Comparison of ENCODE assay signal across 1 cellular context in the genomic region with DNA sequence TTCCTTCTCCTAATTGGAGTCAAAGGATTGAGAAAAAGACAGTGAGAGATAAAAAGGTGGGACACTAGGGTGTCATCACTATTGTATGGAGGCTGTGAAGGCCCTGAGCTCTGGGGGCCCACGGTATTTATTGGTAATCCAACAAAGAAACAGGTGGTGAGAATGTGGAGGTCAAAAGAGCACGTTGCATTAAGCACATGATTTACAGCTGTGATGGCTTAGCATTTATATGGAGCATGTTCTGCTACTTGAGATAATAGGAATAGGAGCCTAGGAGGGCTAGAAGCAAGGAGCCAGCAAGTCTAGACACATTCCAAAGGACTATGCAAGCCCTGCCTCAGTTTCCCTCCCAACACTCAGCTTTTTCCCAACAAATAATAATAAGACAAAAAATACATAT.
TF ChIP-seq lines count a peak whose summit lies in the region.

No MANE protein-coding gene starts in this region.

TF ChIP-seq in HEK293, 187 proteins besides CTCF, POLR2A, EP300 and RAD21 (continued from another document):
- TF ChIP-seq, protein P1, sequence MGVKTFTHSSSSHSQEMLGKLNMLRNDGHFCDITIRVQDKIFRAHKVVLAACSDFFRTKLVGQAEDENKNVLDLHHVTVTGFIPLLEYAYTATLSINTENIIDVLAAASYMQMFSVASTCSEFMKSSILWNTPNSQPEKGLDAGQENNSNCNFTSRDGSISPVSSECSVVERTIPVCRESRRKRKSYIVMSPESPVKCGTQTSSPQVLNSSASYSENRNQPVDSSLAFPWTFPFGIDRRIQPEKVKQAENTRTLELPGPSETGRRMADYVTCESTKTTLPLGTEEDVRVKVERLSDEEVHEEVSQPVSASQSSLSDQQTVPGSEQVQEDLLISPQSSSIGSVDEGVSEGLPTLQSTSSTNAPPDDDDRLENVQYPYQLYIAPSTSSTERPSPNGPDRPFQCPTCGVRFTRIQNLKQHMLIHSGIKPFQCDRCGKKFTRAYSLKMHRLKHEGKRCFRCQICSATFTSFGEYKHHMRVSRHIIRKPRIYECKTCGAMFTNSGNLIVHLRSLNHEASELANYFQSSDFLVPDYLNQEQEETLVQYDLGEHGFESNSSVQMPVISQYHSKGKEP (tag by site-specific recombination; IDR thresholded peaks at IDR 0.05), result peak; percentile 34; the same call in 1 of the 2 replicates
- TF ChIP-seq GLIS2 (tag by site-specific recombination; IDR thresholded peaks at IDR 0.05), result 0 out of 2 replicates have a peak, but pooled peaks have one; percentile 12
